2 cellular contexts compared by ENCODE assay signal in the genomic region with DNA sequence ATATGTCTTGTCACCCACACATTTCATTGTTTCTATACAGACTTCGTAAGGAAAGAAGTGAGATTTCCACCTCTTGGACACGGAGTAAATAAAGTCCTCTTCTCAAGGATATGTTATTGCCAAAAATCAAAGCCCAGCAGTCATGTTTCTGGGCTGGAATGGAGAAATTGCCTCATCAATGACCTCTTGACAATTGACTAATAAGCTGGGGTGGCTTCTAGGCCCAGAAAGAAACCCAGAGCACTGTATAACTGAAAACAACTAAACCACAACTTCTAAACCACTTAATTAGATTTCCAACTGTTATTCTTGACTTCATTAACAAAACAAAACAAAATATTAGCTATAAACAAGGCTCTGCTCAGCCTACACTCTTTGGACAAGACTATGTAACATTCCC.
TF ChIP-seq lines count a peak whose summit lies in the region.

No MANE protein-coding gene starts in this region.

TF ChIP-seq in IMR-90, 13 proteins besides CTCF, POLR2A, EP300 and RAD21 (continued from another document):
- TF ChIP-seq SMC3 (IDR thresholded peaks at IDR 0.05; ENCODE audit: low read depth, low read length): no peak
- no peak for TF ChIP-seq MAFK (IDR thresholded peaks at IDR 0.05; ENCODE audit: low read depth, low read length)
- no peak for TF ChIP-seq CHD1 (IDR thresholded peaks at IDR 0.05; ENCODE audit: low read depth, low read length)
- no peak for TF ChIP-seq CEBPB (IDR thresholded peaks at IDR 0.05; ENCODE audit: low read depth, low read length)
- TF ChIP-seq, protein P1, sequence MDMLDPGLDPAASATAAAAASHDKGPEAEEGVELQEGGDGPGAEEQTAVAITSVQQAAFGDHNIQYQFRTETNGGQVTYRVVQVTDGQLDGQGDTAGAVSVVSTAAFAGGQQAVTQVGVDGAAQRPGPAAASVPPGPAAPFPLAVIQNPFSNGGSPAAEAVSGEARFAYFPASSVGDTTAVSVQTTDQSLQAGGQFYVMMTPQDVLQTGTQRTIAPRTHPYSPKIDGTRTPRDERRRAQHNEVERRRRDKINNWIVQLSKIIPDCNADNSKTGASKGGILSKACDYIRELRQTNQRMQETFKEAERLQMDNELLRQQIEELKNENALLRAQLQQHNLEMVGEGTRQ (IDR thresholded peaks at IDR 0.05; ENCODE audit: low read depth, low read length): no peak
- no peak for TF ChIP-seq RCOR1 (IDR thresholded peaks at IDR 0.05; ENCODE audit: insufficient replicate concordance, low read length)
- no peak for TF ChIP-seq FOS (IDR thresholded peaks at IDR 0.05; ENCODE audit: low read depth, low read length)

TF ChIP-seq in HEK293T, 16 proteins besides CTCF, POLR2A, EP300 and RAD21 (continued from another document):
- TF ChIP-seq CTBP1 (IDR thresholded peaks at IDR 0.05; ENCODE audit: borderline replicate concordance) (no peak), SP1 (IDR thresholded peaks at IDR 0.05) (no peak), HDGF (IDR thresholded peaks at IDR 0.05; ENCODE audit: borderline replicate concordance) (no peak), L3MBTL2 (conservative IDR thresholded peaks at IDR 0.05) (no peak), LEF1 (IDR thresholded peaks at IDR 0.05; ENCODE audit: borderline replicate concordance) (no peak)
